1 cellular context compared by ENCODE assay signal in the genomic region with DNA sequence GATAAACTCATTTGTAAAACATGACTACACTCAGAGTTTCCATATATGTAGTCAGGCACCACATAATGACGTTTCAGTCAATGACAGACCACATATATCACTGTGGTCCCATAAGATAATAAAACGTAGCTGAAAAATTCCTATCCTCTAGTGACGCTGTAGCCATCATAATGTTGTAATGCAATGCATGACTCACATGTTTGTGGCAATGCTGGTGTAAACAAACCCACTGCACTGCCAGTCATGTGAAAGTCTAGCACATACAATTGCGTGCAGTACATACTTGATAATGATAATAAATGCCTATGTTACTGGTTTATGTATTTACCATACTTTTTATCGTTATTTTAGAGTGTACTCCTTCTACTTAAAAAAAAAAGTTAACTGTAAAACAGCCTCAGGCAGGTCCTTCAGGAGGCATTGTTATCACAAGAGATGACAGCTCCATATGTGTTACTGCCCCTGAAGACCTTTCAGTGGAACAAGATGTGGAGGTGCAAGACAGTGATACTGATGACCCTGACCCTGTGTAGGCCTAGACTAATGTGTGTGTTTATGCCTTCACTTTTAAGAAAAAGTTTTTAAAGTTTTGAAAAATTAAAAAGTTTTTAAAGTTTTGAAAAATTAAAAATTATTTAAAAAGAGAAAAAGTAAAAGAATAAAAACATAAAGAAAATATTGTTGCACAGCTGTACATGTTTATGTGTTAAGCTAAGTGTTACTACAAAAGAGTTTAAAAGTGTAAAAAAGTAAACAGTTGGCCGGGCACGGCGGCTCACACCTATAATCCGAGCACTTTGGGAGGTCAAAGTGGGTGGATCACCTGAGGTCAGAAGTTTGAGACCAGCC.
A peak's percentile ranks its signal among the peaks of the same experiment; 100 is the strongest.
TF ChIP-seq lines count a peak whose summit lies in the region.

No MANE protein-coding gene starts in this region.

TF ChIP-seq in IMR-90, 13 proteins besides CTCF, POLR2A, EP300 and RAD21:
- TF ChIP-seq, protein P1, sequence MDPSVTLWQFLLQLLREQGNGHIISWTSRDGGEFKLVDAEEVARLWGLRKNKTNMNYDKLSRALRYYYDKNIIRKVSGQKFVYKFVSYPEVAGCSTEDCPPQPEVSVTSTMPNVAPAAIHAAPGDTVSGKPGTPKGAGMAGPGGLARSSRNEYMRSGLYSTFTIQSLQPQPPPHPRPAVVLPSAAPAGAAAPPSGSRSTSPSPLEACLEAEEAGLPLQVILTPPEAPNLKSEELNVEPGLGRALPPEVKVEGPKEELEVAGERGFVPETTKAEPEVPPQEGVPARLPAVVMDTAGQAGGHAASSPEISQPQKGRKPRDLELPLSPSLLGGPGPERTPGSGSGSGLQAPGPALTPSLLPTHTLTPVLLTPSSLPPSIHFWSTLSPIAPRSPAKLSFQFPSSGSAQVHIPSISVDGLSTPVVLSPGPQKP (IDR thresholded peaks at IDR 0.05; ENCODE audit: borderline replicate concordance, low read depth, low read length) = no peak
- TF ChIP-seq MXI1 (IDR thresholded peaks at IDR 0.05; ENCODE audit: borderline replicate concordance, low read depth, low read length) = no peak
- TF ChIP-seq CEBPB (IDR thresholded peaks at IDR 0.05; ENCODE audit: low read depth, low read length) = peak; percentile 96
- peak; percentile 77 for TF ChIP-seq BHLHE40 (IDR thresholded peaks at IDR 0.05; ENCODE audit: low read depth, low read length)
- TF ChIP-seq SMC3 (IDR thresholded peaks at IDR 0.05; ENCODE audit: low read depth, low read length) = no peak
- no peak for TF ChIP-seq MAZ (IDR thresholded peaks at IDR 0.05; ENCODE audit: borderline replicate concordance, low read depth, low read length)
- TF ChIP-seq RFX5 (IDR thresholded peaks at IDR 0.05; ENCODE audit: low read depth, low read length) = no peak
- TF ChIP-seq NFE2L2 (IDR thresholded peaks at IDR 0.05; ENCODE audit: low read depth, low read length) = peak; percentile 33; the same call in 1 of the 2 replicates
- TF ChIP-seq, protein P2, sequence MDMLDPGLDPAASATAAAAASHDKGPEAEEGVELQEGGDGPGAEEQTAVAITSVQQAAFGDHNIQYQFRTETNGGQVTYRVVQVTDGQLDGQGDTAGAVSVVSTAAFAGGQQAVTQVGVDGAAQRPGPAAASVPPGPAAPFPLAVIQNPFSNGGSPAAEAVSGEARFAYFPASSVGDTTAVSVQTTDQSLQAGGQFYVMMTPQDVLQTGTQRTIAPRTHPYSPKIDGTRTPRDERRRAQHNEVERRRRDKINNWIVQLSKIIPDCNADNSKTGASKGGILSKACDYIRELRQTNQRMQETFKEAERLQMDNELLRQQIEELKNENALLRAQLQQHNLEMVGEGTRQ (IDR thresholded peaks at IDR 0.05; ENCODE audit: low read depth, low read length) = no peak
- TF ChIP-seq RCOR1 (IDR thresholded peaks at IDR 0.05; ENCODE audit: insufficient replicate concordance, low read length) = no peak
- TF ChIP-seq MAFK (IDR thresholded peaks at IDR 0.05; ENCODE audit: low read depth, low read length) = 0 out of 2 replicates have a peak, but pooled peaks have one; percentile 16
- TF ChIP-seq CHD1 (IDR thresholded peaks at IDR 0.05; ENCODE audit: low read depth, low read length) = no peak
- peak; percentile 96 for TF ChIP-seq FOS (IDR thresholded peaks at IDR 0.05; ENCODE audit: low read depth, low read length)
